In the genomic region with DNA sequence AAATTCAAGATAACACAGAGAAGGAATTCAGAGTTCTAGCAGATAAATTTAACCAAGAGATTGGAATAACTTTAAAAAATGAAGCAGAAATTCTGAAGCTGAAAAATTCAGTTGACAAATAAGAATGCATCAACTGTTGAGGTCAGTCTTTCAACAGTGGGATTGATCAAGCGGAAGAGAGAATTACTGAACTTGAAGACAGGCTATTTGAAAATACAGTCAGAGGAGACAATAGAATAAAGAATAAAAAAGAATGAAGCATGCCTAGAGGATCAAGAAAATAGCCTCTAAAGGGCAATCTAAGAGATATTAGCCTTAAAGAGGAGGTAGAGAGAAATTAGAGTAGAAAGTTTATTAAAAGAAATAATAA, we compare ENCODE assay signal across 23 cellular contexts. TPM values are rescaled to one million over a fixed set of nuclear protein-coding genes. Genes with fewer than 3 reads are reported as not detected.
DNase-seq lines count a peak whose midpoint lies in the region; ATAC-seq, FAIRE-seq and TF ChIP-seq lines count a peak whose summit lies in the region.
"Had no signal": no experiment of that assay in that cellular context is flagged by ENCODE, and none has a peak within 500 bp of the region (broad histone marks: within the 10 kb centered on the region; RNA-seq: fewer than 3 reads in every experiment).

No MANE protein-coding gene starts in this region.

- WGBS in trophoblast cell (ENCODE audit: extremely low coverage, insufficient coverage, insufficient read length): no CpG with 5 or more reads among the region's 1 CpG

- H3K27ac ChIP-seq in HEK293 (ENCODE audit: extremely low read depth, low read depth, low read length): no peak overlapping the region
- H3K27ac ChIP-seq in endothelial cell of umbilical vein (ENCODE audit: insufficient read depth, low read depth, low read length): peak overlapping the region; percentile 11
- H3K27ac ChIP-seq in trophoblast cell (ENCODE audit: low read depth, low read length): peak overlapping the region; percentile 97
- H3K27ac ChIP-seq: HL-60 had no signal

- H4K20me1 ChIP-seq in endothelial cell of umbilical vein (replicated peaks; ENCODE audit: control insufficient read depth, extremely low read depth, insufficient read depth, low read length): no peaks in the 10 kb centered on the region

- no peak overlapping the region for H2BK120ac ChIP-seq in trophoblast cell (ENCODE audit: insufficient read depth, low read length, poor library complexity)

- H3K4ac ChIP-seq in trophoblast cell (ENCODE audit: low read depth, low read length): no peak overlapping the region

- no peaks in the 10 kb centered on the region for H3K27me3 Mint-ChIP-seq in Caco-2 (ENCODE audit: insufficient read depth, unreplicated experiment)
- H3K27me3 Mint-ChIP-seq: IgD-negative memory B cell had no signal

- no peak for FAIRE-seq in endothelial cell of umbilical vein (lab: Jason Lieb, UNC)
- FAIRE-seq: GM12892, GM18507, H54 had no signal

- H2BK5ac ChIP-seq in trophoblast cell (ENCODE audit: low read depth, low read length, poor library complexity): no peak overlapping the region

- no peak for ATAC-seq in GM21423 (IDR thresholded peaks at IDR 0.05; ENCODE audit: unreplicated experiment)
- ATAC-seq: GM23338 had no signal

- H3K9ac ChIP-seq in endothelial cell of umbilical vein (replicated peaks; ENCODE audit: extremely low read depth, insufficient read depth, low read length) (no peak overlapping the region), trophoblast cell (ENCODE audit: low read length) (no peak overlapping the region)

- no peak overlapping the region for H4K8ac ChIP-seq in trophoblast cell (ENCODE audit: low read depth, low read length)

- H3K14ac ChIP-seq in trophoblast cell (ENCODE audit: low read length): no peak overlapping the region

- H4K12ac ChIP-seq in trophoblast cell (ENCODE audit: low read depth, low read length): no peak overlapping the region

- TF ChIP-seq POLR2A in endothelial cell of umbilical vein (IDR thresholded peaks at IDR 0.05; ENCODE audit: low read depth, low read length): no peak

- BruUV-seq in Caco-2 (replicated peaks; lab: Mats Ljungman, UMichigan) (no TSS peak), endothelial cell of umbilical vein (replicated peaks; lab: Mats Ljungman, UMichigan) (no TSS peak)

- H2AK5ac ChIP-seq in trophoblast cell (ENCODE audit: low read length): no peak overlapping the region

- H3K4me3 Mint-ChIP-seq in Caco-2 (ENCODE audit: unreplicated experiment): no peak overlapping the region
- H3K4me3 Mint-ChIP-seq: CD4-positive, CD25-positive, alpha-beta regulatory T cell; CD8-positive, alpha-beta memory T cell; GM23338; HFFc6; IgD-negative memory B cell had no signal

- CTCF ChIA-PET in Caco-2 (lab: Charles Lee): no interaction called here
- CTCF ChIA-PET in HEK293 (lab: Yijun Ruan, JAX): no interaction called here
- CTCF ChIA-PET in endothelial cell of umbilical vein (lab: Charles Lee): no interaction called here

- peaks cover 9% of the 10 kb centered on the region for H3K79me1 ChIP-seq in trophoblast cell (ENCODE audit: low read length)

- no peak for DNase-seq in Caco-2
- DNase-seq in endothelial cell of umbilical vein (ENCODE audit: low read depth, low spot score): no peak
- DNase-seq in trophoblast cell: no peak
- DNase-seq in activated CD4-positive, CD25-positive, alpha-beta regulatory T cell (lab: John Stamatoyannopoulos, UW): no peak
- no peak for DNase-seq in HuH-7.5 (ENCODE audit: low spot score)
- DNase-seq: BE2C; C1 segment of cervical spinal cord; CD4-positive, CD25-positive, alpha-beta regulatory T cell; CD8-positive, alpha-beta memory T cell; COR-L47; DMS153; DMS79; GDM1; HCEC 1CT; HFFc6 had no signal

- H3K18ac ChIP-seq in trophoblast cell (ENCODE audit: low read length): no peak overlapping the region

- no peak for TF ChIP-seq CTCF in Caco-2 (IDR thresholded peaks at IDR 0.05; ENCODE audit: insufficient read depth in 1 of 2, low read depth in 1 of 2, low read length in 1 of 2, severe bottlenecking in 1 of 2, unreplicated experiment in 1 of 2)
- no peak for TF ChIP-seq CTCF in HEK293 (tag by site-specific recombination; IDR thresholded peaks at IDR 0.05)
- TF ChIP-seq CTCF in endothelial cell of umbilical vein (IDR thresholded peaks at IDR 0.05; ENCODE audit: extremely low read depth in 1 of 2, insufficient read depth in 1 of 2, low read depth in 1 of 2, low read length in 2 of 2): no peak

- H3K4me1 Mint-ChIP-seq in Caco-2 (ENCODE audit: low read depth, unreplicated experiment): peaks cover 10% of the 10 kb centered on the region
- H3K4me1 Mint-ChIP-seq: CD4-positive, CD25-positive, alpha-beta regulatory T cell; CD8-positive, alpha-beta memory T cell; IgD-negative memory B cell had no signal

- peak overlapping the region; percentile 34 for H3K27ac Mint-ChIP-seq in Caco-2 (ENCODE audit: unreplicated experiment)
- H3K27ac Mint-ChIP-seq: CD8-positive, alpha-beta memory T cell; GM23338; HFFc6; IgD-negative memory B cell had no signal

- H3K79me2 ChIP-seq in endothelial cell of umbilical vein (ENCODE audit: control insufficient read depth, insufficient read depth, low read length): no peaks in the 10 kb centered on the region
- H3K79me2 ChIP-seq in trophoblast cell (ENCODE audit: control insufficient read depth, insufficient read depth, low read length, poor library complexity): peaks cover 2% of the 10 kb centered on the region

- H3K36me3 ChIP-seq in Caco-2 (ENCODE audit: control insufficient read depth, insufficient read depth, low read length) (no peaks in the 10 kb centered on the region), HEK293 (ENCODE audit: control insufficient read depth in 2 of 2, insufficient read depth in 1 of 2, low read length in 2 of 2) (no peaks in the 10 kb centered on the region), endothelial cell of umbilical vein (ENCODE audit: control insufficient read depth in 2 of 2, extremely low read depth in 1 of 2, insufficient read depth in 2 of 2, low read length in 2 of 2) (no peaks in the 10 kb centered on the region), trophoblast cell (ENCODE audit: control insufficient read depth in 1 of 2, insufficient read depth in 2 of 2, low read length in 2 of 2) (no peaks in the 10 kb centered on the region)
- H3K36me3 ChIP-seq: BE2C had no signal

- dilution Hi-C loops in endothelial cell of umbilical vein (cut with MboI; ENCODE audit: extremely low pct_ligation_motif_present, low sequenced_read_pairs): no loop called here

- H3K4me1 ChIP-seq in Caco-2: no peaks in the 10 kb centered on the region
- no peaks in the 10 kb centered on the region for H3K4me1 ChIP-seq in HEK293 (ENCODE audit: control insufficient read depth, insufficient read depth, low read length)
- H3K4me1 ChIP-seq in endothelial cell of umbilical vein (ENCODE audit: control insufficient read depth, extremely low read depth, insufficient read depth, low read length): peaks cover 9% of the 10 kb centered on the region
- peaks cover 0 to 10% of the 10 kb centered on the region in 2 experiments for H3K4me1 ChIP-seq in trophoblast cell (ENCODE audit: control insufficient read depth in 1 of 2, insufficient read depth in 2 of 2, low read length in 2 of 2)
- H3K4me1 ChIP-seq: BE2C had no signal

- H3K4me2 ChIP-seq in endothelial cell of umbilical vein (ENCODE audit: insufficient read depth, low read length) (no peak overlapping the region), trophoblast cell (ENCODE audit: low read length) (no peak overlapping the region)
- H3K4me2 ChIP-seq: GM23338 had no signal

- H3K9me3 ChIP-seq in Caco-2: no peaks in the 10 kb centered on the region
- no peaks in the 10 kb centered on the region for H3K9me3 ChIP-seq in HEK293 (ENCODE audit: control insufficient read depth, insufficient read depth, low read depth, low read length)
- no peaks in the 10 kb centered on the region for H3K9me3 ChIP-seq in endothelial cell of umbilical vein (replicated peaks; ENCODE audit: control insufficient read depth, insufficient read depth, low read length)
- H3K9me3 ChIP-seq in trophoblast cell (ENCODE audit: insufficient read depth, low read depth, low read length): no peaks in the 10 kb centered on the region
- H3K9me3 ChIP-seq: BE2C had no signal

- no peaks in the 10 kb centered on the region for H3K9me1 ChIP-seq in endothelial cell of umbilical vein (replicated peaks; ENCODE audit: control insufficient read depth, extremely low read depth, insufficient read depth, low read length)

- H2AFZ ChIP-seq in endothelial cell of umbilical vein (ENCODE audit: low read depth, low read length) (no peak overlapping the region), trophoblast cell (ENCODE audit: insufficient read depth, low read length, poor library complexity) (no peak overlapping the region)
- H2AFZ ChIP-seq: GM23338 had no signal

- H4K91ac ChIP-seq in trophoblast cell (ENCODE audit: low read depth, low read length): no peak overlapping the region

- no peaks in the 10 kb centered on the region for H3K36me3 Mint-ChIP-seq in Caco-2 (ENCODE audit: insufficient read depth, unreplicated experiment)
- H3K36me3 Mint-ChIP-seq: CD4-positive, CD25-positive, alpha-beta regulatory T cell; IgD-negative memory B cell had no signal

- H3K4me3 ChIP-seq in Caco-2 (ENCODE audit: low read depth, low read length) (no peak overlapping the region), HEK293 (ENCODE audit: low read depth, low read length) (no peak overlapping the region), endothelial cell of umbilical vein (replicated peaks in 1 of 3; ENCODE audit: insufficient read depth in 1 of 3, low read depth in 1 of 3, low read length in 3 of 3) (no peak overlapping the region), trophoblast cell (ENCODE audit: low read depth, low read length) (no peak overlapping the region)
- H3K4me3 ChIP-seq: GM23338 had no signal

- no peak overlapping the region for H3K23ac ChIP-seq in trophoblast cell (ENCODE audit: low read length)

- intact Hi-C loops in Caco-2 (cut with micrococcal nuclease; ENCODE audit: unreplicated experiment): no loop called here
- intact Hi-C loops in endothelial cell of umbilical vein (cut with micrococcal nuclease): no loop called here

- H3K27me3 ChIP-seq in Caco-2 (replicated peaks; ENCODE audit: control insufficient read depth, insufficient read depth, low read length): no peaks in the 10 kb centered on the region
- no peaks in the 10 kb centered on the region for H3K27me3 ChIP-seq in endothelial cell of umbilical vein (ENCODE audit: control insufficient read depth in 2 of 2, insufficient read depth in 2 of 2, low read length in 2 of 2)
- no peaks in the 10 kb centered on the region for H3K27me3 ChIP-seq in trophoblast cell (ENCODE audit: insufficient read depth, low read length)
- H3K27me3 ChIP-seq: BE2C had no signal

- no peak overlapping the region for H2BK12ac ChIP-seq in trophoblast cell (ENCODE audit: low read length)

- H3K9me3 Mint-ChIP-seq in Caco-2 (ENCODE audit: unreplicated experiment): peaks cover 13% of the 10 kb centered on the region
- H3K9me3 Mint-ChIP-seq: HFFc6 had no signal

- POLR2A ChIA-PET in Caco-2 (lab: Charles Lee): interaction anchor here (0.6 kb wide), 1 partner anchor 15 kb away, joined by 5 read pairs; no protein-coding TSS in a partner anchor
- POLR2A ChIA-PET in HEK293 (lab: Yijun Ruan, JAX): no interaction called here
- POLR2A ChIA-PET in endothelial cell of umbilical vein (lab: Charles Lee): interaction anchor here (0.7 kb wide), 1 partner anchor 27 kb away, joined by 3 read pairs; a partner anchor contains a TSS

RNA-seq across cellular contexts. Expression of a gene that starts 27.7 kb away (rescaled TPM):
- 42.6 and 49.5 TPM in 2 replicates for total RNA-seq in Caco-2 (2022)
- total RNA-seq in endothelial cell of umbilical vein: 131 and 135 TPM in 2 replicates
- 58.9 and 61.8 TPM in 2 replicates for polyA plus RNA-seq in endothelial cell of umbilical vein
- polyA plus RNA-seq in endothelial cell of umbilical vein (2011; cell fraction: cytosol; rRNA removed): 42.4 and 56.1 TPM in 2 replicates
- 132 and 167 TPM in 2 replicates for polyA plus RNA-seq in endothelial cell of umbilical vein (2011; cell fraction: nucleus; rRNA removed)
- 186 and 226 TPM in 2 replicates for polyA plus RNA-seq in endothelial cell of umbilical vein (2012)
- 308 and 336 TPM in 2 replicates for polyA minus RNA-seq in endothelial cell of umbilical vein
- 24.8 TPM for polyA minus RNA-seq in endothelial cell of umbilical vein (2011; cell fraction: cytosol; rRNA and poly(A)+ RNA removed)
- polyA minus RNA-seq in endothelial cell of umbilical vein (2011; cell fraction: nucleus; rRNA and poly(A)+ RNA removed): 215 and 368 TPM in 2 replicates
- polyA plus RNA-seq in trophoblast cell (2013): 138 and 148 TPM in 2 replicates
